Comparison of ENCODE assay signal across 24 cellular contexts in genomic region chr10:49168821-49169495, GRCh38. TPM values are rescaled to one million over a fixed set of nuclear protein-coding genes. Genes with fewer than 3 reads are reported as not detected.
A peak's percentile ranks its signal among the peaks of the same experiment; 100 is the strongest.
DNase-seq lines count a peak whose midpoint lies in the region; ATAC-seq and TF ChIP-seq lines count a peak whose summit lies in the region.
"Had no signal": no experiment of that assay in that cellular context is flagged by ENCODE, and none has a peak within 500 bp of the region (broad histone marks: within the 10 kb centered on the region; RNA-seq: fewer than 3 reads in every experiment).

No MANE protein-coding gene starts in this region.

- POLR2A ChIA-PET in IMR-90 (lab: Charles Lee; ENCODE audit: unreplicated experiment), result no interaction called here

- H3K4me3 Mint-ChIP-seq in T-helper 17 cell, result no peak overlapping the region
- H3K4me3 Mint-ChIP-seq: central memory CD8-positive, alpha-beta T cell; naive thymus-derived CD8-positive, alpha-beta T cell had no signal

- no peak overlapping the region for H2BK15ac ChIP-seq in IMR-90 (ENCODE audit: low read depth, low read length)

- peaks cover 6% of the 10 kb centered on the region for H3K36me3 Mint-ChIP-seq in T-helper 17 cell (ENCODE audit: low read depth)
- H3K36me3 Mint-ChIP-seq: naive thymus-derived CD8-positive, alpha-beta T cell had no signal

- no peaks in the 10 kb centered on the region for H3K9me3 ChIP-seq in IMR-90 (ENCODE audit: control insufficient read depth, insufficient read depth, low read length)
- H3K9me3 ChIP-seq in T-helper 17 cell (ENCODE audit: control insufficient read depth, low read length, poor library complexity, severe bottlenecking), result no peaks in the 10 kb centered on the region
- H3K9me3 ChIP-seq in left lung, result no peaks in the 10 kb centered on the region
- H3K9me3 ChIP-seq in prostate gland, result no peaks in the 10 kb centered on the region
- H3K9me3 ChIP-seq: Caco-2, esophagus muscularis mucosa, heart right ventricle, uterus had no signal

- ATAC-seq in IMR-90 (ENCODE audit: low read depth), result no peak
- ATAC-seq in T-helper 17 cell, result no peak
- no peak for ATAC-seq in left lung
- no peak for ATAC-seq in HG02938 (IDR thresholded peaks at IDR 0.05; ENCODE audit: unreplicated experiment)
- ATAC-seq: heart right ventricle; naive thymus-derived CD8-positive, alpha-beta T cell had no signal

- H3K4me1 ChIP-seq in IMR-90 (ENCODE audit: control insufficient read depth, insufficient read depth, low read length) (no peaks in the 10 kb centered on the region), left lung (peaks cover 0 to 21% of the 10 kb centered on the region in 2 donors), prostate gland (replicated peaks) (no peaks in the 10 kb centered on the region)
- H3K4me1 ChIP-seq: Caco-2, uterus had no signal

- no peak overlapping the region for H2AFZ ChIP-seq in IMR-90 (replicated peaks; ENCODE audit: low read length, poor library complexity)

- BruUV-seq in IMR-90 (replicated peaks; lab: Mats Ljungman, UMichigan), result no TSS peak

- H3K23ac ChIP-seq in IMR-90 (ENCODE audit: low read depth, low read length), result no peak overlapping the region

- H3K4me1 Mint-ChIP-seq in T-helper 17 cell, result peaks cover 29% of the 10 kb centered on the region

- H2BK5ac ChIP-seq in IMR-90 (ENCODE audit: low read depth, low read length, poor library complexity, severe bottlenecking), result no peak overlapping the region

- intact Hi-C loops in IMR-90 (cut with micrococcal nuclease), result loop anchor here (10.0 kb wide), 1 partner anchor 346 kb away; no protein-coding TSS in a partner anchor
- intact Hi-C loops in left lung (cut with DNase I), result loop anchor here in 1 of 2 donors (10.0 kb wide), 1 partner anchor 184 kb away; no protein-coding TSS in a partner anchor
- intact Hi-C loops in prostate gland (cut with DNase I), result loop anchor here (10.0 kb wide), 1 partner anchor 504 kb away; no protein-coding TSS in a partner anchor

- TF ChIP-seq POLR2A in IMR-90 (IDR thresholded peaks at IDR 0.05; ENCODE audit: low read depth, low read length) (no peak), prostate gland (IDR thresholded peaks at IDR 0.05) (no peak)

- peak overlapping the region; percentile 20; the same call in 1 of the 2 replicates for H2AK5ac ChIP-seq in IMR-90 (ENCODE audit: low read depth, low read length)

- H4K5ac ChIP-seq in IMR-90 (ENCODE audit: low read depth, low read length), result no peak overlapping the region

- in situ Hi-C loops in IMR-90 (cut with MboI; ENCODE audit: low sequenced_read_pairs), result no loop called here

- no CpG with 5 or more reads among the region's 7 CpGs for WGBS in IMR-90 (ENCODE audit: extremely low coverage in 2 of 2, insufficient read length in 1 of 2), 2 experiments
- 88% methylated on average over 7 of the region's 7 CpGs for WGBS in prostate gland

- H4K20me1 ChIP-seq in IMR-90 (ENCODE audit: insufficient read depth, low read length), result no peaks in the 10 kb centered on the region

- H3K36me3 ChIP-seq in IMR-90 (ENCODE audit: control insufficient read depth, insufficient read depth, low read length) (no peaks in the 10 kb centered on the region), left lung (peaks cover 0 to 21% of the 10 kb centered on the region in 2 donors), prostate gland (no peaks in the 10 kb centered on the region)
- H3K36me3 ChIP-seq: uterus had no signal

- H3K27ac Mint-ChIP-seq in T-helper 17 cell, result peak overlapping the region; percentile 68
- H3K27ac Mint-ChIP-seq: progenitor cell of endocrine pancreas had no signal

- no peak overlapping the region for H3K9ac ChIP-seq in IMR-90 (ENCODE audit: low read depth, low read length)

- no peak overlapping the region for H3K4me2 ChIP-seq in IMR-90 (ENCODE audit: low read depth, low read length)

- H3K4me3 ChIP-seq in IMR-90 (ENCODE audit: insufficient read depth, low read depth, low read length) (no peak overlapping the region), left lung (no peak overlapping the region), prostate gland (no peak overlapping the region)
- H3K4me3 ChIP-seq: esophagus muscularis mucosa, heart right ventricle, skin epidermis, uterus had no signal

- H3K9me1 ChIP-seq in IMR-90 (ENCODE audit: insufficient read depth, low read length), result no peaks in the 10 kb centered on the region; the same call in 1 of the 2 replicates

- CTCF ChIA-PET in IMR-90 (lab: Yijun Ruan, JAX), result no interaction called here

- no peak overlapping the region for H3K27ac ChIP-seq in IMR-90 (ENCODE audit: insufficient read depth, low read length)
- no peak overlapping the region for H3K27ac ChIP-seq in left lung
- no peak overlapping the region for H3K27ac ChIP-seq in prostate gland
- H3K27ac ChIP-seq: esophagus muscularis mucosa, heart right ventricle, RWPE1, uterus had no signal

- no peak overlapping the region for H4K8ac ChIP-seq in IMR-90 (ENCODE audit: low read depth in 2 of 2, low read length in 2 of 2)

- 0 out of 2 replicates have a peak overlapping the region, but pooled peaks have one; percentile 6 for H4K91ac ChIP-seq in IMR-90 (ENCODE audit: insufficient read depth, low read depth, low read length)

- H3K27me3 ChIP-seq in IMR-90 (ENCODE audit: control insufficient read depth, insufficient read depth, low read length), result no peaks in the 10 kb centered on the region
- no peaks in the 10 kb centered on the region for H3K27me3 ChIP-seq in left lung
- no peaks in the 10 kb centered on the region for H3K27me3 ChIP-seq in prostate gland (replicated peaks; ENCODE audit: insufficient read depth)
- H3K27me3 ChIP-seq: esophagus muscularis mucosa, heart right ventricle, uterus had no signal

- H3K79me1 ChIP-seq in IMR-90 (ENCODE audit: low read depth in 1 of 2, low read length in 2 of 2), result no peaks in the 10 kb centered on the region

- no peak overlapping the region for H3K56ac ChIP-seq in IMR-90 (ENCODE audit: extremely low read depth, insufficient read depth, low read length)

- TF ChIP-seq RAD21 in IMR-90 (IDR thresholded peaks at IDR 0.05; ENCODE audit: low read length), result no peak

- no peak for TF ChIP-seq CTCF in IMR-90 (conservative IDR thresholded peaks at IDR 0.05; ENCODE audit: low read depth, low read length)
- no peak for TF ChIP-seq CTCF in left lung (IDR thresholded peaks at IDR 0.05)
- no peak for TF ChIP-seq CTCF in prostate gland (IDR thresholded peaks at IDR 0.05)

- dilution Hi-C loops in IMR-90 (cut with HindIII; ENCODE audit: low sequenced_read_pairs, unreplicated experiment), result no loop called here

- no peak overlapping the region for H2AK9ac ChIP-seq in IMR-90 (replicated peaks; ENCODE audit: low read depth, low read length, poor library complexity)

- no peak overlapping the region for H2BK120ac ChIP-seq in IMR-90 (ENCODE audit: low read depth, low read length)

- no peak overlapping the region for H3K18ac ChIP-seq in IMR-90 (ENCODE audit: low read depth, low read length)

- H3K4ac ChIP-seq in IMR-90 (ENCODE audit: low read depth, low read length), result peak overlapping the region; percentile 5; the same call in 1 of the 2 replicates

- no peak overlapping the region for H3K14ac ChIP-seq in IMR-90 (replicated peaks; ENCODE audit: low read depth, low read length)

- H2BK20ac ChIP-seq in IMR-90 (ENCODE audit: low read depth, low read length), result no peak overlapping the region

- DNase-seq in AML-193 (lab: John Stamatoyannopoulos, UW) (peak; percentile 53 to 65), IMR-90 (peak; percentile 74), T-helper 17 cell (no peak), glomerular visceral epithelial cell (ENCODE audit: extremely low spot score) (peak; percentile 43), amygdala (lab: John Stamatoyannopoulos, UW) (no peak), left lung (no peak), prostate gland (ENCODE audit: low spot score) (no peak)
- DNase-seq: activated CD4-positive, CD25-positive, alpha-beta regulatory T cell; activated naive CD4-positive, alpha-beta T cell; Caco-2; effector CD4-positive, alpha-beta T cell; naive thymus-derived CD8-positive, alpha-beta T cell; NCI-H1436; stimulated activated CD4-positive, alpha-beta T cell treated with anti-CD3 and anti-CD28 coated beads, Interleukin-4, amount 100 ng/mL, for 1 hour; uterus had no signal

- H3K27me3 Mint-ChIP-seq in T-helper 17 cell, result no peaks in the 10 kb centered on the region
- H3K27me3 Mint-ChIP-seq: central memory CD8-positive, alpha-beta T cell had no signal

TF ChIP-seq in IMR-90, 13 proteins besides CTCF, POLR2A, EP300 and RAD21 (continues in another document):
- no peak for TF ChIP-seq CHD1 (IDR thresholded peaks at IDR 0.05; ENCODE audit: low read depth, low read length)
- TF ChIP-seq RFX5 (IDR thresholded peaks at IDR 0.05; ENCODE audit: low read depth, low read length), result no peak
- no peak for TF ChIP-seq MXI1 (IDR thresholded peaks at IDR 0.05; ENCODE audit: borderline replicate concordance, low read depth, low read length)
- no peak for TF ChIP-seq CEBPB (IDR thresholded peaks at IDR 0.05; ENCODE audit: low read depth, low read length)
- TF ChIP-seq MAFK (IDR thresholded peaks at IDR 0.05; ENCODE audit: low read depth, low read length), result no peak
- TF ChIP-seq NFE2L2 (IDR thresholded peaks at IDR 0.05; ENCODE audit: low read depth, low read length), result no peak

RNA-seq across cellular contexts. Expression of gene TMEM273, which starts 19.2 kb away (rescaled TPM):
- total RNA-seq in IMR-90 (2012; rRNA removed) (not detected in 2 replicates), T-helper 17 cell (10 to 100 TPM; 11.3 to 39.6 TPM), left lung (10 to 100 TPM; 19.4 to 46.9 TPM), prostate gland (10 to 100 TPM in 1 of 2 donors, 1 to 10 TPM in 1; 1.1 to 13.0 TPM)
- not detected in 2 replicates for polyA plus RNA-seq in IMR-90 (2012; rRNA removed)
- not detected in 2 replicates for polyA plus RNA-seq in IMR-90 (2012; cell fraction: cytosol; rRNA removed)
- 0.21 TPM in 1 of 2 replicates, not detected in the other for polyA plus RNA-seq in IMR-90 (2012; cell fraction: nucleus; rRNA removed; ENCODE audit: low replicate concordance)
- total RNA-seq: Caco-2, HT-29, progenitor cell of endocrine pancreas had no signal

RNA-seq across cellular contexts. Expression of gene FAM170B, which starts 35.1 kb away (rescaled TPM):
- total RNA-seq in IMR-90 (2012; rRNA removed), result not detected in 2 replicates
- polyA plus RNA-seq in IMR-90 (2012; rRNA removed), result not detected in 2 replicates
- not detected in 2 replicates for polyA plus RNA-seq in IMR-90 (2012; cell fraction: cytosol; rRNA removed)
- not detected in 2 replicates for polyA plus RNA-seq in IMR-90 (2012; cell fraction: nucleus; rRNA removed; ENCODE audit: low replicate concordance)
- not detected for total RNA-seq in T-helper 17 cell
- under 1 TPM in 1 of 2 donors, not detected in 1; 0.26 TPM for total RNA-seq in left lung
- not detected for total RNA-seq in prostate gland
- total RNA-seq: Caco-2; esophagus muscularis mucosa; heart right ventricle; HT-29; lung microvascular endothelial cell; naive thymus-derived CD8-positive, alpha-beta T cell; progenitor cell of endocrine pancreas; uterus had no signal
- polyA plus RNA-seq: heart right ventricle; naive thymus-derived CD8-positive, alpha-beta T cell had no signal

RNA-seq across cellular contexts. Expression of gene VSTM4, which starts 53.6 kb away (rescaled TPM):
- total RNA-seq in IMR-90 (2012; rRNA removed), result 2.5 and 2.9 TPM in 2 replicates
- 2.1 and 2.4 TPM in 2 replicates for polyA plus RNA-seq in IMR-90 (2012; rRNA removed)
- polyA plus RNA-seq in IMR-90 (2012; cell fraction: cytosol; rRNA removed), result 1.2 and 1.3 TPM in 2 replicates
- 0.76 and 2.5 TPM in 2 replicates for polyA plus RNA-seq in IMR-90 (2012; cell fraction: nucleus; rRNA removed; ENCODE audit: low replicate concordance)
- not detected for total RNA-seq in T-helper 17 cell
- total RNA-seq in left lung, result 10 to 100 TPM; 11.0 to 13.2 TPM
- total RNA-seq in prostate gland, result 10 to 100 TPM in 1 of 2 donors, 1 to 10 TPM in 1; 6.9 to 36.0 TPM
- total RNA-seq: Caco-2; HT-29; naive thymus-derived CD8-positive, alpha-beta T cell had no signal

Comparison
In these comparisons a context has a peak if more than half of its experiments do, and no peak if none do; other contexts are left out.
1. DNase-seq: peak in AML-193 (2 of 2), IMR-90 (single experiment) and glomerular visceral epithelial cell (single experiment); none in T-helper 17 cell (0 of 3), amygdala (0 of 56), left lung (0 of 2) and prostate gland (single experiment).